ENCODE assay signal across 8 cellular contexts in the genomic region with DNA sequence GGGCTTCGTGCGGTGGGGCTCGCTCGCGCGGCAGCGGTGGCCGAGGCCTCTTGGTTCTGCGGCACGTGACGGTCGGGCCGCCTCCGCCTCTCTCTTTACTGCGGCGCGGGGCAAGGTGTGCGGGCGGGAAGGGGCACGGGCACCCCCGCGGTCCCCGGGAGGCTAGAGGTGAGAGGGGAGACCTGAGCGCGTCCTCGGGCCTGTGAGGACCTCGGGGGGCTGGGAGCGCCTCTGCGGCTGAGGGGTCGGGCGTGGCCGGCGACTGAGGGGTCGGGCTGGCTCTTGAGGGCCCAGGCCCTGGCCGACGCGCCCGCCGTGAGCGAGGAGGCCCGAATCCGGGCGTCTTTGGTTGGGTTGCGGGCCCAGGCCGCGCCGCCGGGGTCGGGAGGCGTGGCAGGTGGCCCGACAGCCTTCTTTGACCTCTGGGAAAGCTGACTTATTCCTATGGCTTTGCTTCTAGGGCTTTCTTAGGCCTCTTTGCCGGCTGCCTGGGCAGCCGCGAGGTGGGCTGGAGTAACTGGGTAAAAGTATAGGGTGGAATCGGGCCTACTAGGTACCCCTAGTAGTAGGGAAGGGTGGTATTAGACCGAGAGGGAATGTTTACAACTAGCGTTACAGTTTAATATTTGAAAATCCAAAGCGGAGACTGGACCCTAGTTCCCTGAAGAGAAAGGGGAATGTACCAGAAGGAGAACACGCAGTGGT. TPM values are rescaled to one million over a fixed set of nuclear protein-coding genes. Genes with fewer than 3 reads are reported as not detected.
DNase-seq lines count a peak whose midpoint lies in the region; ATAC-seq and TF ChIP-seq lines count a peak whose summit lies in the region.

TSS of gene CANX (plus strand) at position 33 of the 705 bp plus-strand sequence. CDS start 6,715 bp downstream, outside the sequence.

- peaks cover 0 to 19% (median 0%) of the 10 kb centered on the region in 3 donors for H3K36me3 ChIP-seq in Peyer's patch
- no peaks in the 10 kb centered on the region for H3K36me3 ChIP-seq in mucosa of stomach (ENCODE audit: control insufficient read depth, insufficient read depth, low read length)

- peak within 1 kb of the TSS; percentile 95 for H3K4me3 ChIP-seq in AG10803 (ENCODE audit: low read length)
- peak within 1 kb of the TSS; percentile 91 to 99 (median 94) for H3K4me3 ChIP-seq in Peyer's patch
- H3K4me3 ChIP-seq in mucosa of stomach (ENCODE audit: low read length) = peak within 1 kb of the TSS; percentile 77

- H3K27me3 ChIP-seq in Peyer's patch = no peaks in the 10 kb centered on the region
- H3K27me3 ChIP-seq in mucosa of stomach (ENCODE audit: control insufficient read depth, insufficient read depth, low read length) = no peaks in the 10 kb centered on the region

- H3K9ac ChIP-seq in mucosa of stomach (ENCODE audit: low read length) = peak within 1 kb of the TSS; percentile 99

- in situ Hi-C loops in endometrial microvascular endothelial cells (cut with HindIII; ENCODE audit: inconsistent ontology term, low pct_unique_long_range_greater_than_20kb, low sequenced_read_pairs) = no loop called here

- peak; percentile 81 to 86 for TF ChIP-seq POLR2A in Peyer's patch (IDR thresholded peaks at IDR 0.05)

- DNase-seq in AG10803 (ENCODE audit: low read depth) (no peak), Peyer's patch (no peak), HPDE6-E6E7 (ENCODE audit: extremely low spot score) (no peak), NCI-H2227 (lab: John Stamatoyannopoulos, UW; ENCODE audit: unreplicated experiment) (no peak)

- H3K4me1 ChIP-seq in Peyer's patch (peaks cover 0 to 54% (median 4%) of the 10 kb centered on the region in 4 donors), mucosa of stomach (ENCODE audit: control insufficient read depth, insufficient read depth, low read length) (peaks cover 15% of the 10 kb centered on the region)

- ATAC-seq in GM21390 (IDR thresholded peaks at IDR 0.05; ENCODE audit: unreplicated experiment) (peak; percentile 13), GM18520 (IDR thresholded peaks at IDR 0.05; ENCODE audit: unreplicated experiment) (no peak)

- H3K9me3 ChIP-seq in Peyer's patch (no peaks in the 10 kb centered on the region), mucosa of stomach (ENCODE audit: control insufficient read depth, low read length) (no peaks in the 10 kb centered on the region)

- H3K27ac ChIP-seq in Peyer's patch = peak within 1 kb of the TSS; percentile 95 to 99 (median 98)

- TF ChIP-seq CTCF in AG10803 (conservative IDR thresholded peaks at IDR 0.05; ENCODE audit: low read length) = no peak
- no peak for TF ChIP-seq CTCF in Peyer's patch (IDR thresholded peaks at IDR 0.05)

RNA-seq across cellular contexts. Expression of gene CANX, which starts in this region (rescaled TPM):
- total RNA-seq in Peyer's patch (100 to 1,000 TPM; 171 to 324 (median 287) TPM), endometrial microvascular endothelial cells (ENCODE audit: inconsistent ontology term) (504 TPM)
